ENCODE assay signal across 19 cellular contexts in the genomic region with DNA sequence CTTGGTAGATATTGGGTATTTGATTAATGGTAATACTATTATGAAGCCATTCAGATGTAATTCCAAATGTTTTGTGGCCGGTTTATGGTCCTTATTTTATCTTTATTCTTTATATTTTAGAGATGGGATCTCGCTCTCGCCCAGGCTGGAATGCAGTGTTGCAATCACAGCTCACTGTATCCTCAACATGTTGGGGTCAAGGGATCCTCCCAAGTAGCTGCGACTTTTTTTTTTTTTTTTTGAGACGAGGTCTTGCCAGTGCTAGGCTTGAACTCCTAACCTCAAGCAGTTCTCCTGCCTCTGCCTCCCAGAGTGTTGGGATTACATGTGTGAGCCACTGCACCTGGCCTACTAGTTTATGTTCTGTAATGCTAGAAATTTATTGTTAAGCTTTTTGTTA. TPM values are rescaled to one million over a fixed set of nuclear protein-coding genes. Genes with fewer than 3 reads are reported as not detected.
DNase-seq lines count a peak whose midpoint lies in the region; ATAC-seq and TF ChIP-seq lines count a peak whose summit lies in the region.
"Had no signal": no experiment of that assay in that cellular context is flagged by ENCODE, and none has a peak within 500 bp of the region (broad histone marks: within the 10 kb centered on the region; RNA-seq: fewer than 3 reads in every experiment).

No MANE protein-coding gene starts in this region.

- peak overlapping the region; percentile 79 for H3K27ac Mint-ChIP-seq in central memory CD8-positive, alpha-beta T cell (ENCODE audit: low read depth)
- H3K27ac Mint-ChIP-seq in natural killer cell treated with Interleukin-12 subunit alpha and Interleukin-12 subunit beta and Interleukin-15 and Interleukin-18, amount 100 ng/mL, for 72 hours = peak overlapping the region in 1 of 2 donors; percentile 70

- H3K36me3 ChIP-seq in left ventricle myocardium inferior (peaks cover 5% of the 10 kb centered on the region), lower lobe of right lung (peaks cover 5% of the 10 kb centered on the region), uterus (no peaks in the 10 kb centered on the region), body of pancreas (replicated peaks in 1 of 2; ENCODE audit: insufficient read depth in 1 of 2, low read depth in 2 of 2) (no peaks in the 10 kb centered on the region), HAP-1 (replicated peaks) (peaks cover 17% of the 10 kb centered on the region)

- H3K4me1 ChIP-seq in left ventricle myocardium inferior = peaks cover 94% of the 10 kb centered on the region
- peaks cover 83% of the 10 kb centered on the region for H3K4me1 ChIP-seq in lower lobe of right lung
- H3K4me1 ChIP-seq in uterus = peaks cover 24 to 25% of the 10 kb centered on the region in 2 donors
- H3K4me1 ChIP-seq in body of pancreas = peaks cover 67% of the 10 kb centered on the region
- H3K4me1 ChIP-seq in HAP-1 = peaks cover 13% of the 10 kb centered on the region; the same call in 1 of the 2 replicates

- H3K4me3 ChIP-seq in left ventricle myocardium inferior = no peak overlapping the region
- no peak overlapping the region for H3K4me3 ChIP-seq in lower lobe of right lung
- no peak overlapping the region for H3K4me3 ChIP-seq in uterus
- H3K4me3 ChIP-seq in body of pancreas = no peak overlapping the region
- H3K4me3 ChIP-seq in HAP-1 = no peak overlapping the region
- H3K4me3 ChIP-seq: mucosa of descending colon had no signal

- TF ChIP-seq POLR2A in uterus (IDR thresholded peaks at IDR 0.05) (no peak), body of pancreas (IDR thresholded peaks at IDR 0.05) (no peak)

- intact Hi-C loops in left ventricle myocardium inferior (cut with micrococcal nuclease) (no loop called here), left cardiac atrium (cut with DNase I) (no loop called here), lower lobe of right lung (cut with DNase I) (no loop called here), uterus (cut with DNase I; ENCODE audit: low total_unique reads) (no loop called here), body of pancreas (cut with DNase I) (no loop called here)

- no peaks in the 10 kb centered on the region for H3K9me3 ChIP-seq in left ventricle myocardium inferior (replicated peaks)
- H3K9me3 ChIP-seq in lower lobe of right lung = no peaks in the 10 kb centered on the region
- no peaks in the 10 kb centered on the region for H3K9me3 ChIP-seq in uterus
- H3K9me3 ChIP-seq in body of pancreas = no peaks in the 10 kb centered on the region
- no peaks in the 10 kb centered on the region for H3K9me3 ChIP-seq in HAP-1
- H3K9me3 ChIP-seq: mucosa of descending colon had no signal

- no peak overlapping the region for H3K4me3 Mint-ChIP-seq in central memory CD8-positive, alpha-beta T cell
- no peak overlapping the region for H3K4me3 Mint-ChIP-seq in natural killer cell treated with Interleukin-12 subunit alpha and Interleukin-12 subunit beta and Interleukin-15 and Interleukin-18, amount 100 ng/mL, for 72 hours
- H3K4me3 Mint-ChIP-seq: H9 had no signal

- no peaks in the 10 kb centered on the region for H3K27me3 ChIP-seq in left ventricle myocardium inferior (ENCODE audit: low read depth)
- no peaks in the 10 kb centered on the region for H3K27me3 ChIP-seq in lower lobe of right lung (ENCODE audit: low read depth)
- no peaks in the 10 kb centered on the region for H3K27me3 ChIP-seq in uterus
- H3K27me3 ChIP-seq in body of pancreas = no peaks in the 10 kb centered on the region
- no peaks in the 10 kb centered on the region for H3K27me3 ChIP-seq in HAP-1 (ENCODE audit: low read depth)

- WGBS in body of pancreas, 2 donors = 78 to 85% methylated on average over 5 of the region's 5 CpGs

- no peaks in the 10 kb centered on the region for H3K27me3 Mint-ChIP-seq in central memory CD8-positive, alpha-beta T cell
- no peaks in the 10 kb centered on the region for H3K27me3 Mint-ChIP-seq in natural killer cell treated with Interleukin-12 subunit alpha and Interleukin-12 subunit beta and Interleukin-15 and Interleukin-18, amount 100 ng/mL, for 72 hours

- H3K9me3 Mint-ChIP-seq in central memory CD8-positive, alpha-beta T cell = no peaks in the 10 kb centered on the region
- H3K9me3 Mint-ChIP-seq in natural killer cell treated with Interleukin-12 subunit alpha and Interleukin-12 subunit beta and Interleukin-15 and Interleukin-18, amount 100 ng/mL, for 72 hours = no peaks in the 10 kb centered on the region
- H3K9me3 Mint-ChIP-seq: H9, neural crest cell had no signal

- H3K27ac ChIP-seq in left ventricle myocardium inferior (replicated peaks) (peak overlapping the region; percentile 97), lower lobe of right lung (peak overlapping the region; percentile 9), uterus (peak overlapping the region; percentile 2 to 71), body of pancreas (no peak overlapping the region)

- DNase-seq in left ventricle myocardium inferior (no peak), left cardiac atrium (no peak), lower lobe of right lung (no peak), uterus (no peak), body of pancreas (no peak), HAP-1 (ENCODE audit: low spot score in 2 of 2) (no peak)
- no peak for DNase-seq in central memory CD8-positive, alpha-beta T cell (ENCODE audit: low spot score in 2 of 2)
- no peak for DNase-seq in natural killer cell treated with Interleukin-12 subunit alpha and Interleukin-12 subunit beta and Interleukin-15 and Interleukin-18, amount 100 ng/mL, for 72 hours (ENCODE audit: low spot score)
- DNase-seq: C1 segment of cervical spinal cord; effector memory CD4-positive, alpha-beta T cell; H9; islet precursor cell; mucosa of descending colon; NCI-H1105; NCI-H1930; NCI-H2227 treated with DMSO at 0.1 percent for 48 hours; stimulated activated CD4-positive, alpha-beta T cell treated with anti-CD3 and anti-CD28 coated beads, Interleukin-1b, Interleukin-23, amount 100 ng/mL, for 48 hours; T-helper 9 cell had no signal

- in situ Hi-C loops in HAP-1 (cut with MboI; ENCODE audit: low sequenced_read_pairs) = no loop called here

- no peak for ATAC-seq in left cardiac atrium
- ATAC-seq in central memory CD8-positive, alpha-beta T cell (replicated peaks; ENCODE audit: extremely low read depth, poor library complexity, severe bottlenecking) = no peak
- ATAC-seq in lower lobe of right lung = no peak
- no peak for ATAC-seq in natural killer cell treated with Interleukin-12 subunit alpha and Interleukin-12 subunit beta and Interleukin-15 and Interleukin-18, amount 100 ng/mL, for 72 hours
- no peak for ATAC-seq in body of pancreas
- ATAC-seq: mucosa of descending colon had no signal

- TF ChIP-seq CTCF in left ventricle myocardium inferior (IDR thresholded peaks at IDR 0.05; ENCODE audit: borderline replicate concordance) = no peak
- no peak for TF ChIP-seq CTCF in lower lobe of right lung (IDR thresholded peaks at IDR 0.05)
- no peak for TF ChIP-seq CTCF in uterus (IDR thresholded peaks at IDR 0.05)
- TF ChIP-seq CTCF in body of pancreas (IDR thresholded peaks at IDR 0.05) = no peak

- H3K36me3 Mint-ChIP-seq in central memory CD8-positive, alpha-beta T cell (ENCODE audit: insufficient read depth) = peaks cover 25% of the 10 kb centered on the region
- H3K36me3 Mint-ChIP-seq in natural killer cell treated with Interleukin-12 subunit alpha and Interleukin-12 subunit beta and Interleukin-15 and Interleukin-18, amount 100 ng/mL, for 72 hours = no peaks in the 10 kb centered on the region

- peaks cover 61% of the 10 kb centered on the region for H3K4me1 Mint-ChIP-seq in central memory CD8-positive, alpha-beta T cell
- H3K4me1 Mint-ChIP-seq in natural killer cell treated with Interleukin-12 subunit alpha and Interleukin-12 subunit beta and Interleukin-15 and Interleukin-18, amount 100 ng/mL, for 72 hours (ENCODE audit: low read depth in 2 of 2) = peaks cover 24 to 50% of the 10 kb centered on the region in 2 donors

RNA-seq across cellular contexts. Expression of gene DDI2, which starts 4.7 kb away (rescaled TPM):
- 22.5 TPM for total RNA-seq in left ventricle myocardium inferior
- total RNA-seq in left cardiac atrium = 10 to 100 TPM; 23.6 to 25.1 TPM
- total RNA-seq in lower lobe of right lung = 48.8 TPM
- 100 to 1,000 TPM in 1 of 4 donors, 10 to 100 TPM in 3; 26.2 to 115 (median 43.7) TPM for total RNA-seq in uterus
- total RNA-seq in natural killer cell treated with Interleukin-12 subunit alpha and Interleukin-12 subunit beta and Interleukin-15 and Interleukin-18, amount 100 ng/mL, for 72 hours = 10 to 100 TPM; 35.0 to 55.4 TPM
- total RNA-seq in body of pancreas = 10 to 100 TPM; 18.8 to 30.1 TPM

RNA-seq across cellular contexts. Expression of gene AGMAT, which starts 37.1 kb away (rescaled TPM):
- not detected for total RNA-seq in left ventricle myocardium inferior
- total RNA-seq in left cardiac atrium = under 1 TPM in 1 of 2 donors, not detected in 1; 0.13 TPM
- total RNA-seq in lower lobe of right lung = not detected
- total RNA-seq in uterus = 1 to 10 TPM in 1 of 4 donors, under 1 TPM in 1, not detected in 2; 0.27 to 1.4 TPM
- total RNA-seq in natural killer cell treated with Interleukin-12 subunit alpha and Interleukin-12 subunit beta and Interleukin-15 and Interleukin-18, amount 100 ng/mL, for 72 hours = 1 to 10 TPM; 3.4 to 8.6 TPM
- under 1 TPM; 0.33 to 0.52 TPM for total RNA-seq in body of pancreas

Comparison
In these comparisons a context has a peak if more than half of its experiments do, and no peak if none do; other contexts are left out.
1. H3K27ac ChIP-seq: peak in left ventricle myocardium inferior (single experiment), lower lobe of right lung (single experiment) and uterus (2 of 2); none in body of pancreas (0 of 4).